In genomic region chr19:1933942-1934341, GRCh38 we compare ENCODE assay signal across 19 cellular contexts. TPM values are rescaled to one million over a fixed set of nuclear protein-coding genes. Genes with fewer than 3 reads are reported as not detected.
A peak's percentile ranks its signal among the peaks of the same experiment; 100 is the strongest.
DNase-seq lines count a peak whose midpoint lies in the region; TF ChIP-seq lines count a peak whose summit lies in the region.
"Had no signal": no experiment of that assay in that cellular context is flagged by ENCODE, and none has a peak within 500 bp of the region (broad histone marks: within the 10 kb centered on the region; RNA-seq: fewer than 3 reads in every experiment).

No MANE protein-coding gene starts in this region.

- POLR2A ChIA-PET in CD8-positive, alpha-beta memory T cell (lab: Charles Lee), result no interaction called here

- H3F3A ChIP-seq in neural progenitor cell (ENCODE audit: low read depth), result peaks cover 11% of the 10 kb centered on the region

- H3K4me3 Mint-ChIP-seq in CD8-positive, alpha-beta memory T cell, result peak overlapping the region in 1 of 7 donors; percentile 35
- H3K4me3 Mint-ChIP-seq in endothelial cell (ENCODE audit: unreplicated experiment), result peak overlapping the region; percentile 24
- H3K4me3 Mint-ChIP-seq in neural progenitor cell, result peak overlapping the region; percentile 16
- H3K4me3 Mint-ChIP-seq: GM23338 had no signal

- H3K27me3 ChIP-seq in BLaER1 (peaks cover 4% of the 10 kb centered on the region), neural progenitor cell (peaks cover 3% of the 10 kb centered on the region)
- no peaks in the 10 kb centered on the region for H3K27me3 ChIP-seq in CD8-positive, alpha-beta memory T cell (ENCODE audit: insufficient read depth, low read length, poor library complexity, severe bottlenecking)

- CTCF ChIA-PET in CD8-positive, alpha-beta memory T cell (lab: Charles Lee), result no interaction called here

- peak overlapping the region; percentile 59 for H3K4me2 ChIP-seq in BLaER1
- no peak overlapping the region for H3K4me2 ChIP-seq in neural progenitor cell
- H3K4me2 ChIP-seq: A549, GM23338, PC-9 had no signal

- H3K9me3 Mint-ChIP-seq in CD8-positive, alpha-beta memory T cell, result no peaks in the 10 kb centered on the region
- H3K9me3 Mint-ChIP-seq in endothelial cell (ENCODE audit: unreplicated experiment), result no peaks in the 10 kb centered on the region
- peaks cover 15% of the 10 kb centered on the region for H3K9me3 Mint-ChIP-seq in neural progenitor cell

- no peaks in the 10 kb centered on the region for H3K79me2 ChIP-seq in neural progenitor cell (ENCODE audit: low read depth)

- no peak overlapping the region for H3K9ac ChIP-seq in BLaER1
- H3K9ac ChIP-seq in neural progenitor cell, result no peak overlapping the region

- peaks cover 37% of the 10 kb centered on the region for H3K4me1 ChIP-seq in BLaER1
- H3K4me1 ChIP-seq in CD8-positive, alpha-beta memory T cell (ENCODE audit: insufficient read depth, low read length), result peaks cover 13% of the 10 kb centered on the region
- no peaks in the 10 kb centered on the region for H3K4me1 ChIP-seq in neural progenitor cell

- H3K36me3 ChIP-seq in BLaER1 (0 out of 2 replicates have a peak, but pooled peaks cover 3% of the 10 kb centered on the region), neural progenitor cell (no peaks in the 10 kb centered on the region)
- H3K36me3 ChIP-seq in CD8-positive, alpha-beta memory T cell (ENCODE audit: insufficient read depth, low read length), result no peaks in the 10 kb centered on the region

- H3K27ac ChIP-seq in BLaER1 (no peak overlapping the region), neural progenitor cell (no peak overlapping the region)
- no peak overlapping the region for H3K27ac ChIP-seq in CD8-positive, alpha-beta memory T cell (ENCODE audit: low read depth, low read length)
- H3K27ac ChIP-seq: A549, C4-2B, PC-9, RWPE1 had no signal

- peaks cover 0 to 4% of the 10 kb centered on the region in 2 donors for H3K27me3 Mint-ChIP-seq in CD8-positive, alpha-beta memory T cell
- H3K27me3 Mint-ChIP-seq in endothelial cell (ENCODE audit: unreplicated experiment) (peaks cover 7% of the 10 kb centered on the region), neural progenitor cell (ENCODE audit: insufficient read depth, low read depth) (peaks cover 7% of the 10 kb centered on the region)

- 0 out of 2 replicates have a peak, but pooled peaks cover 5% of the 10 kb centered on the region for H4K20me1 ChIP-seq in BLaER1
- no peaks in the 10 kb centered on the region for H4K20me1 ChIP-seq in neural progenitor cell (ENCODE audit: low read depth)

- peak overlapping the region in 5 of 8 donors; percentile 23 to 73 (median 38) for H3K27ac Mint-ChIP-seq in CD8-positive, alpha-beta memory T cell
- H3K27ac Mint-ChIP-seq in endothelial cell (ENCODE audit: unreplicated experiment) (no peak overlapping the region), neural progenitor cell (peak overlapping the region; percentile 6)
- H3K27ac Mint-ChIP-seq: GM23338 had no signal

- H3K36me3 Mint-ChIP-seq in CD8-positive, alpha-beta memory T cell, result peaks cover 0 to 3% (median 0%) of the 10 kb centered on the region in 3 donors
- H3K36me3 Mint-ChIP-seq in endothelial cell (ENCODE audit: low read depth, unreplicated experiment), result peaks cover 31% of the 10 kb centered on the region
- H3K36me3 Mint-ChIP-seq in neural progenitor cell, result peaks cover 5% of the 10 kb centered on the region

- no peak for DNase-seq in CD8-positive, alpha-beta memory T cell
- no peak for DNase-seq in endothelial cell (ENCODE audit: low spot score)
- no peak for DNase-seq in neural progenitor cell (ENCODE audit: low spot score)
- DNase-seq in NCI-H2029 (lab: John Stamatoyannopoulos, UW), result no peak
- DNase-seq in GM19240 (ENCODE audit: insufficient read length, low spot score), result no peak
- no peak for DNase-seq in NCI-H82 (lab: John Stamatoyannopoulos, UW)
- DNase-seq: Caco-2, KG1, NCI-H1417, NCI-H187, NCI-H226, NCI-H524, PC-9 had no signal

- H2AFZ ChIP-seq in neural progenitor cell (replicated peaks), result no peak overlapping the region
- H2AFZ ChIP-seq: GM23338, PC-9 had no signal

- no peak overlapping the region for H3K4me3 ChIP-seq in BLaER1
- no peak overlapping the region for H3K4me3 ChIP-seq in CD8-positive, alpha-beta memory T cell (ENCODE audit: low read length)
- no peak overlapping the region for H3K4me3 ChIP-seq in neural progenitor cell
- H3K4me3 ChIP-seq: A549, GM12878, GM23338, PC-9 had no signal

- peaks cover 13 to 30% (median 14%) of the 10 kb centered on the region in 3 donors for H3K4me1 Mint-ChIP-seq in CD8-positive, alpha-beta memory T cell
- H3K4me1 Mint-ChIP-seq in endothelial cell (ENCODE audit: unreplicated experiment) (peaks cover 16% of the 10 kb centered on the region), neural progenitor cell (peaks cover 10% of the 10 kb centered on the region)

- no peak for TF ChIP-seq CTCF in endothelial cell (IDR thresholded peaks at IDR 0.05; ENCODE audit: unreplicated experiment)
- no peak for TF ChIP-seq CTCF in neural progenitor cell (IDR thresholded peaks at IDR 0.05)

- peaks cover 30% of the 10 kb centered on the region for H3K9me3 ChIP-seq in BLaER1
- no peaks in the 10 kb centered on the region for H3K9me3 ChIP-seq in CD8-positive, alpha-beta memory T cell (ENCODE audit: low read length)
- no peaks in the 10 kb centered on the region for H3K9me3 ChIP-seq in neural progenitor cell (ENCODE audit: low read depth)

RNA-seq across cellular contexts. Expression of gene CSNK1G2, which starts 7.0 kb away (rescaled TPM):
- 10 to 100 TPM; 62.1 to 63.5 TPM for total RNA-seq in CD8-positive, alpha-beta memory T cell
- polyA plus RNA-seq in CD8-positive, alpha-beta memory T cell, result 58.2 TPM
- total RNA-seq in endothelial cell (ENCODE audit: unreplicated experiment), result 110 TPM
- total RNA-seq in neural progenitor cell (ENCODE audit: low replicate concordance), result 49.6 and 161 TPM in 2 replicates

RNA-seq across cellular contexts. Expression of gene ADAT3, which starts 28.7 kb away (rescaled TPM):
- total RNA-seq in CD8-positive, alpha-beta memory T cell, result 1 to 10 TPM; 6.3 to 6.6 TPM
- polyA plus RNA-seq in CD8-positive, alpha-beta memory T cell, result 4.6 TPM
- 10.5 TPM for total RNA-seq in endothelial cell (ENCODE audit: unreplicated experiment)
- 2.4 and 6.5 TPM in 2 replicates for total RNA-seq in neural progenitor cell (ENCODE audit: low replicate concordance)

RNA-seq across cellular contexts. Expression of gene SCAMP4, which starts 28.7 kb away (rescaled TPM):
- total RNA-seq in CD8-positive, alpha-beta memory T cell, result 10 to 100 TPM; 38.6 to 40.6 TPM
- 16.3 TPM for polyA plus RNA-seq in CD8-positive, alpha-beta memory T cell
- total RNA-seq in endothelial cell (ENCODE audit: unreplicated experiment), result 71.8 TPM
- 11.5 and 67.6 TPM in 2 replicates for total RNA-seq in neural progenitor cell (ENCODE audit: low replicate concordance)

RNA-seq across cellular contexts. Expression of gene ABHD17A, which starts 48.6 kb away (rescaled TPM):
- total RNA-seq in CD8-positive, alpha-beta memory T cell, result 100 to 1,000 TPM; 105 to 114 TPM
- 252 TPM for polyA plus RNA-seq in CD8-positive, alpha-beta memory T cell
- total RNA-seq in endothelial cell (ENCODE audit: unreplicated experiment) (283 TPM), neural progenitor cell (ENCODE audit: low replicate concordance) (20.2 and 87.0 TPM in 2 replicates)
